25 cellular contexts compared by ENCODE assay signal in the genomic region with DNA sequence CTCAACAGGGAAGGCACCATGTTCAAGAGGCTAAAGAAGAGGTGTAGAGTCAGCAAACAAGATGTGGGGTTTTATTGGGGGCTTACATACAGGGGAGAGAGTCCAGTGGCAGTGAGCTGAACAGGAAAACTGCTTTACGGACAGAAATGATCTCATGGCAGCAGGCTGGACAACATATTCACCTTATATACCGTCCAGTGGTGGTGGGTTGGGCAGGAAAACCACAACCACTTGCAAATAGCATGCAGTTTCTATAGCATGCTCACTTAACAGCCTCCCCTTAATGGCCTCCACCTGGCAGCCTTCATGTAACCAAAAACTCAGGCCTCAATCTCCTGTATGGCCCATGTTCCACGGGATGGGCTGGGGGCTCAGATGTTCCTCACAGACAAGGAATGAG. TPM values are rescaled to one million over a fixed set of nuclear protein-coding genes. Genes with fewer than 3 reads are reported as not detected.
DNase-seq lines count a peak whose midpoint lies in the region; ATAC-seq, FAIRE-seq and TF ChIP-seq lines count a peak whose summit lies in the region.
"Had no signal": no experiment of that assay in that cellular context is flagged by ENCODE, and none has a peak within 500 bp of the region (broad histone marks: within the 10 kb centered on the region; RNA-seq: fewer than 3 reads in every experiment).

No MANE protein-coding gene starts in this region.

- no peaks in the 10 kb centered on the region for H3K9me3 Mint-ChIP-seq in T-helper 1 cell treated with Interleukin-12 subunit alpha and Interleukin-12 subunit beta and Interleukin-4 antibody, amounts not matched to agents 30 μg/mL and 1 μg/mL, for 36 hours
- H3K9me3 Mint-ChIP-seq: activated naive CD4-positive, alpha-beta T cell treated with anti-CD3 and anti-CD28 coated beads, Interleukin-2, amount 50 U/mL, for 72 hours; memory B cell had no signal

- no peaks in the 10 kb centered on the region for H3K27me3 Mint-ChIP-seq in T-helper 1 cell treated with Interleukin-12 subunit alpha and Interleukin-12 subunit beta and Interleukin-4 antibody, amounts not matched to agents 30 μg/mL and 1 μg/mL, for 36 hours (ENCODE audit: low read depth)

- peaks cover 31% of the 10 kb centered on the region for H3F3A ChIP-seq in SU-DHL-6 (ENCODE audit: insufficient read depth)

- H3K4me1 ChIP-seq in effector memory CD4-positive, alpha-beta T cell (ENCODE audit: control insufficient read depth, insufficient read depth, low read length, poor library complexity, severe bottlenecking), result peaks cover 52% of the 10 kb centered on the region
- no peaks in the 10 kb centered on the region for H3K4me1 ChIP-seq in pancreas
- H3K4me1 ChIP-seq: prostate gland had no signal

- no peak for FAIRE-seq in pancreas (lab: Jason Lieb, UNC)
- FAIRE-seq: HepG2, kidney had no signal

- no peak for ATAC-seq in pancreas
- ATAC-seq: HepG2 had no signal

- no peak overlapping the region for H2AFZ ChIP-seq in SU-DHL-6 (ENCODE audit: low read depth, low read length, severe bottlenecking)

- no peaks in the 10 kb centered on the region for H3K9me2 ChIP-seq in SU-DHL-6 (replicated peaks; ENCODE audit: insufficient read depth, low read length)

- peak overlapping the region; percentile 82 for H3K4me2 ChIP-seq in SU-DHL-6 (ENCODE audit: low read depth, low read length, poor library complexity, severe bottlenecking)

- DNase-seq in T-helper 1 cell (no peak), ELF-1 (ENCODE audit: low read depth, low spot score) (peak; percentile 24), pancreas (no peak), SK-N-DZ (ENCODE audit: low spot score) (no peak), COR-L47 (lab: John Stamatoyannopoulos, UW) (no peak)
- no peak for DNase-seq in effector memory CD4-positive, alpha-beta T cell
- DNase-seq: brain microvascular endothelial cell; dermis blood vessel endothelial cell; foreskin melanocyte; kidney; NCI-H146; NCI-H226; stimulated activated CD4-positive, alpha-beta T cell treated with anti-CD3 and anti-CD28 coated beads, Interleukin-4, amount 100 ng/mL, for 1 hour had no signal

- H3K4me1 Mint-ChIP-seq in T-helper 1 cell treated with Interleukin-12 subunit alpha and Interleukin-12 subunit beta and Interleukin-4 antibody, amounts not matched to agents 30 μg/mL and 1 μg/mL, for 36 hours (ENCODE audit: low read depth), result peaks cover 67% of the 10 kb centered on the region

- H3K9ac ChIP-seq in SU-DHL-6 (ENCODE audit: low read length), result peak overlapping the region; percentile 29; the same call in 1 of the 2 replicates

- WGBS in pancreas, 2 donors, result 61 to 70% methylated on average over 3 of the region's 3 CpGs

- H3K4me3 Mint-ChIP-seq in T-helper 1 cell treated with Interleukin-12 subunit alpha and Interleukin-12 subunit beta and Interleukin-4 antibody, amounts not matched to agents 30 μg/mL and 1 μg/mL, for 36 hours, result peak overlapping the region; percentile 52
- H3K4me3 Mint-ChIP-seq: memory B cell had no signal

- no peaks in the 10 kb centered on the region for H3K79me2 ChIP-seq in SU-DHL-6 (ENCODE audit: insufficient read depth, low read length)

- no peak for TF ChIP-seq CTCF in SU-DHL-6 (IDR thresholded peaks at IDR 0.05; ENCODE audit: insufficient read depth, low read length, poor library complexity, severe bottlenecking)
- TF ChIP-seq CTCF in pancreas (IDR thresholded peaks at IDR 0.05), result no peak

- peaks cover 80% of the 10 kb centered on the region for H3K36me3 Mint-ChIP-seq in T-helper 1 cell treated with Interleukin-12 subunit alpha and Interleukin-12 subunit beta and Interleukin-4 antibody, amounts not matched to agents 30 μg/mL and 1 μg/mL, for 36 hours (ENCODE audit: low read depth)
- H3K36me3 Mint-ChIP-seq: memory B cell had no signal

- peak overlapping the region; percentile 37 for H3K27ac Mint-ChIP-seq in T-helper 1 cell treated with Interleukin-12 subunit alpha and Interleukin-12 subunit beta and Interleukin-4 antibody, amounts not matched to agents 30 μg/mL and 1 μg/mL, for 36 hours
- H3K27ac Mint-ChIP-seq: memory B cell had no signal

- H3K9me3 ChIP-seq in SU-DHL-6 (ENCODE audit: insufficient read depth, low read length), result no peaks in the 10 kb centered on the region
- H3K9me3 ChIP-seq in effector memory CD4-positive, alpha-beta T cell (ENCODE audit: control insufficient read depth, low read length), result no peaks in the 10 kb centered on the region
- H3K9me3 ChIP-seq in pancreas, result no peaks in the 10 kb centered on the region
- H3K9me3 ChIP-seq: prostate gland had no signal

- H3K27me3 ChIP-seq in SU-DHL-6 (ENCODE audit: low read length), result no peaks in the 10 kb centered on the region
- no peaks in the 10 kb centered on the region for H3K27me3 ChIP-seq in effector memory CD4-positive, alpha-beta T cell (replicated peaks; ENCODE audit: control insufficient read depth, insufficient read depth, low read length, poor library complexity, severe bottlenecking)
- peaks cover 0 to 7% (median 0%) of the 10 kb centered on the region in 4 donors for H3K27me3 ChIP-seq in pancreas

- peak overlapping the region; percentile 92 for H3K27ac ChIP-seq in SU-DHL-6 (ENCODE audit: low read depth, low read length)
- H3K27ac ChIP-seq in effector memory CD4-positive, alpha-beta T cell (ENCODE audit: insufficient read depth, low read length, poor library complexity, severe bottlenecking), result no peak overlapping the region
- H3K27ac ChIP-seq in pancreas, result no peak overlapping the region
- H3K27ac ChIP-seq: 22Rv1, brain microvascular endothelial cell, prostate gland, skin epidermis, VCaP had no signal

- intact Hi-C loops in pancreas (cut with DNase I), result no loop called here

- H3K36me3 ChIP-seq in SU-DHL-6 (ENCODE audit: low read length), result no peaks in the 10 kb centered on the region
- peaks cover 4% of the 10 kb centered on the region for H3K36me3 ChIP-seq in effector memory CD4-positive, alpha-beta T cell (ENCODE audit: control insufficient read depth, insufficient read depth, low read length)
- H3K36me3 ChIP-seq in pancreas, result no peaks in the 10 kb centered on the region
- H3K36me3 ChIP-seq: brain microvascular endothelial cell, prostate gland had no signal

- H4K20me1 ChIP-seq in SU-DHL-6 (ENCODE audit: low read depth, low read length), result no peaks in the 10 kb centered on the region

- H3K4me3 ChIP-seq in SU-DHL-6 (ENCODE audit: insufficient read depth, low read length, poor library complexity, severe bottlenecking) (peak overlapping the region; percentile 4), pancreas (no peak overlapping the region)
- H3K4me3 ChIP-seq in effector memory CD4-positive, alpha-beta T cell (ENCODE audit: insufficient read depth, low read depth, low read length, poor library complexity, severe bottlenecking), result peak overlapping the region; percentile 30
- H3K4me3 ChIP-seq: prostate gland, skin epidermis had no signal

RNA-seq across cellular contexts. Expression of a gene that starts 5.4 kb away (rescaled TPM):
- 1 to 10 TPM in 1 of 6 donors, under 1 TPM in 5; 0.12 to 1.0 (median 0.50) TPM for total RNA-seq in pancreas
- under 1 TPM; 0.05 to 0.15 TPM for polyA plus RNA-seq in pancreas
- polyA plus RNA-seq in SK-N-DZ (2014; cell fraction: cytosol; rRNA removed), result not detected in 2 replicates
- not detected in 2 replicates for polyA plus RNA-seq in SK-N-DZ (2014; cell fraction: nucleus; rRNA removed)
- total RNA-seq: dermis blood vessel endothelial cell, epithelial cell of proximal tubule, HepG2, RPMI7951 had no signal
- polyA plus RNA-seq: HepG2, neural cell had no signal

Comparison
In these comparisons a context has a peak if more than half of its experiments do, and no peak if none do; other contexts are left out.
1. H3K4me3 ChIP-seq: peak in SU-DHL-6 (single experiment) and effector memory CD4-positive, alpha-beta T cell (single experiment); none in pancreas (0 of 4).